Comparison of ENCODE assay signal across 8 cellular contexts in genomic region chr1:1435094-1435903, GRCh38. TPM values are rescaled to one million over a fixed set of nuclear protein-coding genes. Genes with fewer than 3 reads are reported as not detected.
DNase-seq lines count a peak whose midpoint lies in the region; ATAC-seq lines count a peak whose summit lies in the region.

Gene VWA1, plus strand, starts transcription at chr1:1435690. Its CDS starts 59 bp downstream, at chr1:1435749.

- DNase-seq in DMS53 treated with DMSO at 0.1 percent for 48 hours (lab: John Stamatoyannopoulos, UW; ENCODE audit: unreplicated experiment) (peak; percentile 28), Kasumi-1 (lab: John Stamatoyannopoulos, UW) (peak; percentile 27 to 46), dermis blood vessel endothelial cell (peak; percentile 71), left lobe of liver (ENCODE audit: low spot score) (peak; percentile 81), OCI-M2 (lab: John Stamatoyannopoulos, UW; ENCODE audit: unreplicated experiment) (no peak)
- DNase-seq in activated CD4-positive, alpha-beta T cell treated with anti-CD3 and anti-CD28 coated beads, Interleukin-2, amount 50 U/mL, for 1 hour: peak; percentile 55
- DNase-seq in stimulated activated CD4-positive, alpha-beta T cell treated with anti-CD3 and anti-CD28 coated beads, Interleukin-2, amount 100 ng/mL, for 4 hours (ENCODE audit: low read depth): peak; percentile 53

- ATAC-seq in left lobe of liver (peak; percentile 47), HG02938 (IDR thresholded peaks at IDR 0.05; ENCODE audit: unreplicated experiment) (no peak)

RNA-seq across cellular contexts. Expression of gene VWA1, which starts in this region (rescaled TPM):
- total RNA-seq in dermis blood vessel endothelial cell (12.7 and 45.3 TPM in 2 replicates), left lobe of liver (91.0 TPM)
